ENCODE assay signal across 36 cellular contexts in the genomic region with DNA sequence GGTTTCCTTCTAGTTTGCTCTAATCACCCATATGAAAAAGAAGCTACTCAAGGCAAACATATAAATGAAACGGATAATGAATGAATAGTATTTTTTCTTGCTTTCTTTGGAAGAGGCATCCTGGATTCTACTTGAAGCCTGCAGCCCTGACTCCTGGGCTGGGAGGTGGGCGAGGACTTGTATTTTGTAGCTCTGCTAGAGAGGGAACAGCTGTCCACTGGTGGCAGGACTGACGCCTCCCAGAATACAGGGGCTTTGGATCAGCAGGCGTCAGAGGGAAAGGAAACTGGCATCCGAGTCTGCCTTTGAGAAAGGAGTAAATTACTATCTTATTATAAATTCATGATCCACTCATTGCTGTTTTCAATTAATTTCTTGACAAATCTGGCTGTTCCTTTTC. TPM values are rescaled to one million over a fixed set of nuclear protein-coding genes. Genes with fewer than 3 reads are reported as not detected.
DNase-seq lines count a peak whose midpoint lies in the region; ATAC-seq, FAIRE-seq and TF ChIP-seq lines count a peak whose summit lies in the region.
"Had no signal": no experiment of that assay in that cellular context is flagged by ENCODE, and none has a peak within 500 bp of the region (broad histone marks: within the 10 kb centered on the region; RNA-seq: fewer than 3 reads in every experiment).

No MANE protein-coding gene starts in this region.

- no peak for TF ChIP-seq EP300 in suprapubic skin (IDR thresholded peaks at IDR 0.05)

- H3K27me3 ChIP-seq in suprapubic skin (no peaks in the 10 kb centered on the region), small intestine (ENCODE audit: control insufficient read depth in 2 of 2, insufficient read depth in 2 of 2, low read length in 2 of 2) (no peaks in the 10 kb centered on the region), lower lobe of right lung (ENCODE audit: low read depth) (no peaks in the 10 kb centered on the region)
- H3K27me3 ChIP-seq: left lung, neutrophil had no signal

- intact Hi-C loops in dendritic cell treated with granulocyte-macrophage colony-stimulating factor and Interleukin-4, amounts not matched to agents 40 ng/mL and 50 ng/mL, for 4 days (cut with micrococcal nuclease), result no loop called here
- intact Hi-C loops in lower lobe of right lung (cut with DNase I), result no loop called here

- no peaks in the 10 kb centered on the region for H3K36me3 Mint-ChIP-seq in dendritic cell treated with granulocyte-macrophage colony-stimulating factor and Interleukin-4, amounts not matched to agents 40 ng/mL and 50 ng/mL, for 4 days (ENCODE audit: low read depth)

- peaks cover 14% of the 10 kb centered on the region for H3K4me1 ChIP-seq in suprapubic skin
- H3K4me1 ChIP-seq in small intestine (ENCODE audit: control insufficient read depth in 2 of 2, insufficient read depth in 1 of 2, low read depth in 1 of 2, low read length in 1 of 2), result no peaks in the 10 kb centered on the region
- H3K4me1 ChIP-seq in lower lobe of right lung, result peaks cover 7% of the 10 kb centered on the region
- H3K4me1 ChIP-seq: A549, left lung, psoas muscle had no signal

- H3K9me3 Mint-ChIP-seq in dendritic cell treated with granulocyte-macrophage colony-stimulating factor and Interleukin-4, amounts not matched to agents 40 ng/mL and 50 ng/mL, for 4 days, result peaks cover 8% of the 10 kb centered on the region
- H3K9me3 Mint-ChIP-seq: activated T-helper 2 cell treated with anti-CD3 and anti-CD28 coated beads, Interferon-gamma antibody, Interleukin-2, Interleukin-4, amounts not matched to agents 10 μg/mL and 5 μg/mL and 100 μg/mL, durations not matched to agents 14 hours and 24 hours and 36 hours; CD4-positive, alpha-beta T cell; effector memory CD8-positive, alpha-beta T cell; T-helper 2 cell treated with Interferon-gamma antibody and Interleukin-4, amounts not matched to agents 5 μg/mL and 100 μg/mL, for 36 hours had no signal

- DNase-seq in NCI-H446 (lab: John Stamatoyannopoulos, UW), result peak; percentile 76 to 84
- DNase-seq in NCI-H446 treated with DMSO at 0.1 percent for 48 hours (lab: John Stamatoyannopoulos, UW), result no peak
- DNase-seq in myocyte (ENCODE audit: low read depth), result peak; percentile 8
- DNase-seq in suprapubic skin (ENCODE audit: low spot score in 2 of 2), result no peak
- DNase-seq in SKM-1 (lab: John Stamatoyannopoulos, UW; ENCODE audit: unreplicated experiment), result no peak
- DNase-seq in small intestine, result no peak
- no peak for DNase-seq in lower lobe of right lung
- DNase-seq: activated CD4-positive, alpha-beta T cell treated with anti-CD3 and anti-CD28 coated beads for 4 hours; activated naive CD4-positive, alpha-beta T cell treated with anti-CD3 and anti-CD28 coated beads, Interleukin-2, amount 50 U/mL, for 16 hours; AML-193; amniotic stem cell; CD4-positive, alpha-beta T cell; cortex of kidney; effector memory CD8-positive, alpha-beta T cell; IMR-90; islet precursor cell; left lung; NCI-H2107; PC-3; SHP77; stimulated activated naive CD4-positive, alpha-beta T cell had no signal

- H3K27ac ChIP-seq in suprapubic skin, result peak overlapping the region; percentile 81
- no peak overlapping the region for H3K27ac ChIP-seq in small intestine (ENCODE audit: low read depth in 1 of 2, low read length in 1 of 2)
- no peak overlapping the region for H3K27ac ChIP-seq in lower lobe of right lung
- H3K27ac ChIP-seq: A549, left lung, neutrophil, psoas muscle had no signal

- ATAC-seq in lower lobe of right lung, result no peak
- ATAC-seq: A549; effector memory CD8-positive, alpha-beta T cell; PC-3 had no signal

- no peak overlapping the region for H3K4me3 Mint-ChIP-seq in dendritic cell treated with granulocyte-macrophage colony-stimulating factor and Interleukin-4, amounts not matched to agents 40 ng/mL and 50 ng/mL, for 4 days
- H3K4me3 Mint-ChIP-seq: CD4-positive, alpha-beta T cell; effector memory CD8-positive, alpha-beta T cell; T-helper 2 cell treated with Interferon-gamma antibody and Interleukin-4, amounts not matched to agents 5 μg/mL and 100 μg/mL, for 36 hours had no signal

- H3K4me3 ChIP-seq in suprapubic skin (no peak overlapping the region), small intestine (ENCODE audit: low read depth in 1 of 2, low read length in 2 of 2) (no peak overlapping the region), lower lobe of right lung (no peak overlapping the region)
- H3K4me3 ChIP-seq: A549, left lung, psoas muscle, thoracic aorta had no signal

- WGBS in suprapubic skin, result 73% methylated on average over 5 of the region's 5 CpGs
- 69 to 88% (median 86%) methylated on average over 5 of the region's 5 CpGs for WGBS in small intestine, 3 donors

- peak overlapping the region; percentile 55 for H3K27ac Mint-ChIP-seq in dendritic cell treated with granulocyte-macrophage colony-stimulating factor and Interleukin-4, amounts not matched to agents 40 ng/mL and 50 ng/mL, for 4 days
- H3K27ac Mint-ChIP-seq: activated T-helper 2 cell treated with anti-CD3 and anti-CD28 coated beads, Interferon-gamma antibody, Interleukin-2, Interleukin-4, amounts not matched to agents 10 μg/mL and 5 μg/mL and 100 μg/mL, durations not matched to agents 14 hours and 24 hours and 36 hours; CD4-positive, alpha-beta T cell; effector memory CD8-positive, alpha-beta T cell; T-helper 2 cell treated with Interferon-gamma antibody and Interleukin-4, amounts not matched to agents 5 μg/mL and 100 μg/mL, for 36 hours had no signal

- TF ChIP-seq CTCF in suprapubic skin (IDR thresholded peaks at IDR 0.05) (no peak), lower lobe of right lung (IDR thresholded peaks at IDR 0.05) (no peak)

- no peaks in the 10 kb centered on the region for H3K27me3 Mint-ChIP-seq in dendritic cell treated with granulocyte-macrophage colony-stimulating factor and Interleukin-4, amounts not matched to agents 40 ng/mL and 50 ng/mL, for 4 days

- no peak for FAIRE-seq in small intestine (lab: Jason Lieb, UNC)
- FAIRE-seq: A549, bronchial epithelial cell, D721Med, GM18507 had no signal

- H3K9me3 ChIP-seq in suprapubic skin (no peaks in the 10 kb centered on the region), small intestine (ENCODE audit: control insufficient read depth, low read depth) (no peaks in the 10 kb centered on the region), lower lobe of right lung (no peaks in the 10 kb centered on the region)
- H3K9me3 ChIP-seq: A549, left lung, neutrophil, psoas muscle, thoracic aorta had no signal

- no peaks in the 10 kb centered on the region for H3K36me3 ChIP-seq in suprapubic skin
- no peaks in the 10 kb centered on the region for H3K36me3 ChIP-seq in small intestine (ENCODE audit: control insufficient read depth in 2 of 2, insufficient read depth in 2 of 2, low read length in 2 of 2)
- H3K36me3 ChIP-seq in lower lobe of right lung, result no peaks in the 10 kb centered on the region
- H3K36me3 ChIP-seq: left lung, neutrophil, thoracic aorta had no signal

- peaks cover 56% of the 10 kb centered on the region for H3K4me1 Mint-ChIP-seq in dendritic cell treated with granulocyte-macrophage colony-stimulating factor and Interleukin-4, amounts not matched to agents 40 ng/mL and 50 ng/mL, for 4 days (ENCODE audit: low read depth)

- TF ChIP-seq POLR2A in suprapubic skin (IDR thresholded peaks at IDR 0.05), result no peak

RNA-seq across cellular contexts. Expression of gene LAMTOR5, which starts 17.7 kb away (rescaled TPM):
- 102 TPM in 2 replicates for total RNA-seq in myocyte
- polyA plus RNA-seq in myocyte (2012), result 326 TPM
- total RNA-seq in suprapubic skin, result 10 to 100 TPM; 53.7 to 81.2 (median 63.3) TPM
- polyA plus RNA-seq in small intestine, result 100 to 1,000 TPM; 288 to 345 (median 323) TPM
- 121 TPM for total RNA-seq in lower lobe of right lung

RNA-seq across cellular contexts. Expression of gene PROK1, which starts 25.8 kb away (rescaled TPM):
- total RNA-seq in myocyte (not detected in 2 replicates), suprapubic skin (1 to 10 TPM in 1 of 4 donors, under 1 TPM in 1, not detected in 2; 0.72 to 4.2 TPM), lower lobe of right lung (not detected)
- polyA plus RNA-seq in myocyte (2012), result not detected
- under 1 TPM in 1 of 3 donors, not detected in 2; 0.07 TPM for polyA plus RNA-seq in small intestine
- total RNA-seq: activated T-helper 2 cell treated with anti-CD3 and anti-CD28 coated beads, Interferon-gamma antibody, Interleukin-2, Interleukin-4, amounts not matched to agents 10 μg/mL and 5 μg/mL and 100 μg/mL, durations not matched to agents 14 hours and 24 hours and 36 hours; bronchial epithelial cell; CD4-positive, alpha-beta T cell; epithelial cell of proximal tubule; IMR-90; left lung; LHCN-M2; NCI-H460; PC-3; skeletal muscle tissue; urinary bladder had no signal
- polyA plus RNA-seq: A549, IMR-90 had no signal

RNA-seq across cellular contexts. Expression of gene SLC16A4, which starts 34.4 kb away (rescaled TPM):
- total RNA-seq in myocyte, result 26.9 and 38.2 TPM in 2 replicates
- polyA plus RNA-seq in myocyte (2012), result 21.0 TPM
- total RNA-seq in suprapubic skin, result 1 to 10 TPM in 3 of 4 donors, under 1 TPM in 1; 0.52 to 2.1 (median 1.9) TPM
- 1 to 10 TPM; 5.4 to 7.8 (median 6.0) TPM for polyA plus RNA-seq in small intestine
- total RNA-seq in lower lobe of right lung, result 9.6 TPM
- total RNA-seq: CD4-positive, alpha-beta T cell had no signal

Comparison
In these comparisons a context has a peak if more than half of its experiments do, and no peak if none do; other contexts are left out.
1. DNase-seq: peak in NCI-H446 (2 of 2) and myocyte (single experiment); none in NCI-H446 treated with DMSO at 0.1 percent for 48 hours (single experiment), suprapubic skin (0 of 2), SKM-1 (single experiment), small intestine (single experiment) and lower lobe of right lung (single experiment).